Comparison of ENCODE assay signal across 14 cellular contexts in the genomic region with DNA sequence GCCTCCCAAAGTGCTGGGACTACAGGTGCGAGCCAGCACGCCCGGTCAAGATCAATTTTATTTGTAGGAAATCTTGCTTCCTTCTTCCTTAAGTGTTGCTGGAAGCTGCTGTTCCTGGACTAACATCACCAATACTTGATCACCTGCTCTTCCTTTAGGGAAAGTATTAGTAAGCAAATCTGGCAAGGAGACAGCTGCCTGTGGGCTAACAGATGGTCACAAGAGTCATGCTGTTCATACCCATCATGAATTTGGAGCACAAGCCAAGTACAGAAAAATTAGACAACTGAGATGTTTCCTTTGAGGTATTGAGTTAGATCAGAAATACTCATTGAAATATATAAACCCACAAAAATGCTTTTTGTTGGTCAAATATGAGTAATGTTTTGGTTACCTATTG. TPM values are rescaled to one million over a fixed set of nuclear protein-coding genes. Genes with fewer than 3 reads are reported as not detected.
DNase-seq lines count a peak whose midpoint lies in the region; ATAC-seq, FAIRE-seq and TF ChIP-seq lines count a peak whose summit lies in the region.
"Had no signal": no experiment of that assay in that cellular context is flagged by ENCODE, and none has a peak within 500 bp of the region (broad histone marks: within the 10 kb centered on the region; RNA-seq: fewer than 3 reads in every experiment).

No MANE protein-coding gene starts in this region.

- no peaks in the 10 kb centered on the region for H3K36me3 ChIP-seq in astrocyte (ENCODE audit: insufficient read depth, low read length)
- no peaks in the 10 kb centered on the region for H3K36me3 ChIP-seq in HAP-1 (replicated peaks)
- H3K36me3 ChIP-seq: ascending aorta, BE2C had no signal

- peaks cover 13% of the 10 kb centered on the region for H3K4me1 Mint-ChIP-seq in astrocyte (ENCODE audit: low read depth, unreplicated experiment)

- no peak for ATAC-seq in HG03139 (IDR thresholded peaks at IDR 0.05; ENCODE audit: unreplicated experiment)

- H3K9me3 ChIP-seq in astrocyte (ENCODE audit: insufficient read depth, low read depth, low read length) (no peaks in the 10 kb centered on the region), HAP-1 (no peaks in the 10 kb centered on the region)
- H3K9me3 ChIP-seq: ascending aorta, BE2C had no signal

- H3K27ac Mint-ChIP-seq in astrocyte (ENCODE audit: unreplicated experiment) = no peak overlapping the region
- H3K27ac Mint-ChIP-seq: stimulated activated naive CD8-positive, alpha-beta T cell treated with anti-CD3 and anti-CD28 coated beads, Interleukin-15, Interleukin-2, amounts not matched to agents 100 ng/mL and 50 ng/mL, for 24 hours had no signal

- H4K20me1 ChIP-seq in astrocyte (ENCODE audit: insufficient read depth, low read length) = no peaks in the 10 kb centered on the region

- H3K79me2 ChIP-seq in astrocyte (ENCODE audit: insufficient read depth, low read length) = no peaks in the 10 kb centered on the region

- no peak overlapping the region for H3K9ac ChIP-seq in astrocyte (ENCODE audit: low read length)

- no peak overlapping the region for H2AFZ ChIP-seq in astrocyte (ENCODE audit: low read depth, low read length)

- no peaks in the 10 kb centered on the region for H3K27me3 Mint-ChIP-seq in astrocyte (ENCODE audit: low read depth, unreplicated experiment)
- H3K27me3 Mint-ChIP-seq: stimulated activated naive CD8-positive, alpha-beta T cell treated with anti-CD3 and anti-CD28 coated beads, Interleukin-15, Interleukin-2, amounts not matched to agents 100 ng/mL and 50 ng/mL, for 24 hours had no signal

- H3K4me2 ChIP-seq in astrocyte (ENCODE audit: low read length) = no peak overlapping the region

- H3K4me1 ChIP-seq in astrocyte (ENCODE audit: insufficient read depth, low read length) (no peaks in the 10 kb centered on the region), HAP-1 (no peaks in the 10 kb centered on the region)
- H3K4me1 ChIP-seq: ascending aorta, BE2C had no signal

- no peaks in the 10 kb centered on the region for H3K36me3 Mint-ChIP-seq in astrocyte (ENCODE audit: low read depth, unreplicated experiment)

- H3K4me3 ChIP-seq in astrocyte (ENCODE audit: insufficient read depth, low read depth, low read length) (no peak overlapping the region), HAP-1 (no peak overlapping the region)
- H3K4me3 ChIP-seq: ascending aorta had no signal

- H3K27me3 ChIP-seq in astrocyte (ENCODE audit: insufficient read depth, low read length) (no peaks in the 10 kb centered on the region), HAP-1 (ENCODE audit: low read depth) (no peaks in the 10 kb centered on the region)
- H3K27me3 ChIP-seq: ascending aorta, BE2C had no signal

- FAIRE-seq in astrocyte (lab: Jason Lieb, UNC) = no peak

- H3K9me3 Mint-ChIP-seq in astrocyte (ENCODE audit: unreplicated experiment) = no peaks in the 10 kb centered on the region
- H3K9me3 Mint-ChIP-seq: stimulated activated naive CD8-positive, alpha-beta T cell treated with anti-CD3 and anti-CD28 coated beads, Interleukin-15, Interleukin-2, amounts not matched to agents 100 ng/mL and 50 ng/mL, for 24 hours had no signal

- H3K27ac ChIP-seq in astrocyte (ENCODE audit: low read depth, low read length) = no peak overlapping the region
- H3K27ac ChIP-seq: ascending aorta had no signal

- in situ Hi-C loops in HAP-1 (cut with MboI; ENCODE audit: low sequenced_read_pairs) = no loop called here

- DNase-seq in Ammon's horn (ENCODE audit: low spot score) (peak; percentile 50), NCI-H2171 (lab: John Stamatoyannopoulos, UW) (peak; percentile 61), astrocyte (ENCODE audit: low read depth) (peak; percentile 95), iris pigment epithelial cell (ENCODE audit: low read depth) (peak; percentile 80), HAP-1 (ENCODE audit: low spot score in 2 of 2) (no peak), NK-92 (lab: John Stamatoyannopoulos, UW; ENCODE audit: unreplicated experiment) (no peak)
- DNase-seq in activated effector memory CD4-positive, alpha-beta T cell treated with anti-CD3 and anti-CD28 coated beads, Interleukin-2, amount 50 U/mL, for 16 hours = no peak
- DNase-seq: BE2C; MM.1S; occipital lobe; stimulated activated CD4-positive, alpha-beta T cell treated with anti-CD3 and anti-CD28 coated beads, Interleukin-1b, Interleukin-23, amount 100 ng/mL, for 48 hours had no signal

- no peak for TF ChIP-seq CTCF in astrocyte (IDR thresholded peaks at IDR 0.05; ENCODE audit: insufficient read depth, low read depth, low read length)

- no peak overlapping the region for H3K4me3 Mint-ChIP-seq in astrocyte (ENCODE audit: unreplicated experiment)
- H3K4me3 Mint-ChIP-seq: stimulated activated naive CD8-positive, alpha-beta T cell treated with anti-CD3 and anti-CD28 coated beads, Interleukin-15, Interleukin-2, amounts not matched to agents 100 ng/mL and 50 ng/mL, for 24 hours had no signal

RNA-seq across cellular contexts. Expression of gene BAIAP2L1, which starts 27.9 kb away (rescaled TPM):
- 20.4 and 21.6 TPM in 2 replicates for total RNA-seq in astrocyte

Comparison
In these comparisons a context has a peak if more than half of its experiments do, and no peak if none do; other contexts are left out.
1. DNase-seq: peak in Ammon's horn (single experiment), NCI-H2171 (single experiment), astrocyte (single experiment) and iris pigment epithelial cell (single experiment); none in HAP-1 (0 of 2), NK-92 (single experiment) and activated effector memory CD4-positive, alpha-beta T cell treated with anti-CD3 and anti-CD28 coated beads, Interleukin-2, amount 50 U/mL, for 16 hours (single experiment).